ENCODE assay signal across 8 cellular contexts in genomic region chr13:52609013-52609606, GRCh38. TPM values are rescaled to one million over a fixed set of nuclear protein-coding genes. Genes with fewer than 3 reads are reported as not detected.
DNase-seq lines count a peak whose midpoint lies in the region; ATAC-seq and TF ChIP-seq lines count a peak whose summit lies in the region.
"Not testable (repeated sequence)": the region's sequence is repeated elsewhere in the genome, so short reads cannot be mapped to it uniquely, and the experiment has no call there.

No MANE protein-coding gene starts in this region.

- H3K36me3 ChIP-seq in Caco-2 (ENCODE audit: control insufficient read depth, insufficient read depth, low read length); kidney epithelial cell (ENCODE audit: control insufficient read depth, insufficient read depth, low read length); smooth muscle cell (ENCODE audit: low read depth): not testable (repeated sequence)

- TF ChIP-seq CTCF in Caco-2 (IDR thresholded peaks at IDR 0.05; ENCODE audit: insufficient read depth in 1 of 2, low read depth in 1 of 2, low read length in 1 of 2, severe bottlenecking in 1 of 2, unreplicated experiment in 1 of 2) (peak; percentile 52 to 54), kidney epithelial cell (IDR thresholded peaks at IDR 0.05; ENCODE audit: insufficient read depth, low read length, poor library complexity, severe bottlenecking) (peak; percentile 30), smooth muscle cell (IDR thresholded peaks at IDR 0.05; ENCODE audit: borderline replicate concordance, insufficient read depth, poor library complexity, severe bottlenecking) (peak; percentile 46)

- H3K27ac ChIP-seq in smooth muscle cell (ENCODE audit: low read depth), result not testable (repeated sequence)

- WGBS in smooth muscle cell (ENCODE audit: low lambda C conversion rate), result 79% methylated on average over 10 of the region's 10 CpGs

- not testable (repeated sequence) for H3K4me2 ChIP-seq in smooth muscle cell

- H3K4me1 ChIP-seq in Caco-2; smooth muscle cell (ENCODE audit: low read depth): not testable (repeated sequence)

- H3K27ac Mint-ChIP-seq in Caco-2 (ENCODE audit: unreplicated experiment); T-helper 17 cell: not testable (repeated sequence)
- H3K27ac Mint-ChIP-seq in effector memory CD8-positive, alpha-beta T cell, result peak overlapping the region in 1 of 2 donors; percentile 59

- intact Hi-C loops in Caco-2 (cut with micrococcal nuclease; ENCODE audit: unreplicated experiment), result loop anchor here (1.0 to 2.0 kb wide), 3 partner anchors 44 to 543 kb away; partner anchors contain the start of gene SUGT1

- POLR2A ChIA-PET in Caco-2 (lab: Charles Lee), result not testable (repeated sequence)

- H3K9ac ChIP-seq in smooth muscle cell (ENCODE audit: low read depth), result not testable (repeated sequence)

- not testable (repeated sequence) for H3K27me3 ChIP-seq in Caco-2 (replicated peaks; ENCODE audit: control insufficient read depth, insufficient read depth, low read length); kidney epithelial cell (ENCODE audit: control insufficient read depth, insufficient read depth, low read length); smooth muscle cell (ENCODE audit: low read depth)

- not testable (repeated sequence) for BruUV-seq in Caco-2 (replicated peaks; lab: Mats Ljungman, UMichigan)

- H3K79me2 ChIP-seq in smooth muscle cell (ENCODE audit: low read depth), result not testable (repeated sequence)

- H3K27me3 Mint-ChIP-seq in Caco-2 (ENCODE audit: insufficient read depth, unreplicated experiment), result not testable (repeated sequence)
- H3K27me3 Mint-ChIP-seq in T-helper 17 cell, result peaks cover 21% of the 10 kb centered on the region
- H3K27me3 Mint-ChIP-seq in effector memory CD8-positive, alpha-beta T cell, result peaks cover 15 to 34% of the 10 kb centered on the region in 2 donors

- DNase-seq in Caco-2 (peak in 1 of 2 experiments; percentile 54), NCI-H1417 (lab: John Stamatoyannopoulos, UW) (peak in 2 of 3 experiments; percentile 14 to 63)
- DNase-seq in T-helper 17 cell; kidney epithelial cell (ENCODE audit: low read depth); smooth muscle cell (lab: John Stamatoyannopoulos, UW; ENCODE audit: unreplicated experiment): not testable (repeated sequence)
- DNase-seq in effector memory CD8-positive, alpha-beta T cell, result peak; percentile 16 to 38 (median 30)

- ATAC-seq in GM18907 (IDR thresholded peaks at IDR 0.05; ENCODE audit: unreplicated experiment) (peak; percentile 62), HG02884 (IDR thresholded peaks at IDR 0.05; ENCODE audit: unreplicated experiment) (peak; percentile 81), T-helper 17 cell (peak; percentile 55)
- ATAC-seq in effector memory CD8-positive, alpha-beta T cell (replicated peaks), result peak; percentile 72

- H3K4me3 ChIP-seq in Caco-2 (ENCODE audit: low read depth, low read length); kidney epithelial cell (ENCODE audit: low read depth, low read length); smooth muscle cell: not testable (repeated sequence)

- not testable (repeated sequence) for H3K36me3 Mint-ChIP-seq in Caco-2 (ENCODE audit: insufficient read depth, unreplicated experiment); T-helper 17 cell (ENCODE audit: low read depth); effector memory CD8-positive, alpha-beta T cell (ENCODE audit: insufficient read depth)

- H3K4me1 Mint-ChIP-seq in Caco-2 (ENCODE audit: low read depth, unreplicated experiment), result peaks cover 19% of the 10 kb centered on the region
- H3K4me1 Mint-ChIP-seq in T-helper 17 cell; effector memory CD8-positive, alpha-beta T cell (ENCODE audit: low read depth in 2 of 2): not testable (repeated sequence)

- H3F3A ChIP-seq in smooth muscle cell (ENCODE audit: low read depth), result not testable (repeated sequence)

- CTCF ChIA-PET in Caco-2 (lab: Charles Lee), result interaction anchor here (0.9 to 1.7 kb wide), 5 partner anchors 44 to 580 kb away, joined by 3 to 25 read pairs (median 4); partner anchors contain the start of gene SUGT1

- not testable (repeated sequence) for H3K9me3 Mint-ChIP-seq in Caco-2 (ENCODE audit: unreplicated experiment); effector memory CD8-positive, alpha-beta T cell

- not testable (repeated sequence) for H3K4me3 Mint-ChIP-seq in Caco-2 (ENCODE audit: unreplicated experiment); T-helper 17 cell; effector memory CD8-positive, alpha-beta T cell

- not testable (repeated sequence) for H3K9me3 ChIP-seq in Caco-2; T-helper 17 cell (ENCODE audit: control insufficient read depth, low read length, poor library complexity, severe bottlenecking); smooth muscle cell (replicated peaks; ENCODE audit: low read depth)

- H4K20me1 ChIP-seq in smooth muscle cell (ENCODE audit: low read depth), result not testable (repeated sequence)

- not testable (repeated sequence) for H2AFZ ChIP-seq in smooth muscle cell (ENCODE audit: low read depth)

RNA-seq across cellular contexts. Expression of gene HNRNPA1L2, which starts 33.1 kb away (rescaled TPM):
- total RNA-seq in Caco-2 (2022) (8.0 and 9.1 TPM in 2 replicates), T-helper 17 cell (10 to 100 TPM; 11.6 to 14.2 TPM), kidney epithelial cell (4.0 and 7.2 TPM in 2 replicates), smooth muscle cell (4.7 and 7.8 TPM in 2 replicates)
- 9.5 and 11.9 TPM in 2 replicates for polyA plus RNA-seq in smooth muscle cell

RNA-seq across cellular contexts. Expression of gene SUGT1, which starts 43.5 kb away (rescaled TPM):
- total RNA-seq in Caco-2 (2022), result 73.6 and 84.3 TPM in 2 replicates
- 10 to 100 TPM; 23.7 to 27.4 TPM for total RNA-seq in T-helper 17 cell
- 44.6 and 49.8 TPM in 2 replicates for total RNA-seq in kidney epithelial cell
- total RNA-seq in smooth muscle cell, result 42.9 and 54.3 TPM in 2 replicates
- polyA plus RNA-seq in smooth muscle cell, result 64.4 and 78.8 TPM in 2 replicates
